23 cellular contexts compared by ENCODE assay signal in genomic region chr5:159304961-159305595, GRCh38. TPM values are rescaled to one million over a fixed set of nuclear protein-coding genes. Genes with fewer than 3 reads are reported as not detected.
"Had no signal": no experiment of that assay in that cellular context is flagged by ENCODE, and none has a peak within 500 bp of the region (broad histone marks: within the 10 kb centered on the region; RNA-seq: fewer than 3 reads in every experiment).

No MANE protein-coding gene starts in this region.

- H3K4me3 ChIP-seq: dorsolateral prefrontal cortex, heart left ventricle, lung, neural progenitor cell, ovary, tibial nerve, uterus had no signal

- H3K4me3 Mint-ChIP-seq: activated naive CD8-positive, alpha-beta T cell treated with anti-CD3 and anti-CD28 coated beads for 36 hours; endodermal cell; neural progenitor cell; stimulated activated naive B cell treated with anti-CD40 and anti-IgM and Interleukin-4, amounts not matched to agents 10 μg/mL and 1 μg/mL and 100 μg/mL, for 72 hours; T-cell had no signal

- H3K4me1 ChIP-seq: heart left ventricle, neural progenitor cell, tibial nerve, uterus had no signal

- H3K4me1 Mint-ChIP-seq: activated naive CD8-positive, alpha-beta T cell treated with anti-CD3 and anti-CD28 coated beads for 36 hours; neural progenitor cell had no signal

- H3K27me3 Mint-ChIP-seq: stimulated activated naive B cell treated with anti-CD40 and anti-IgM and Interleukin-4, amounts not matched to agents 10 μg/mL and 1 μg/mL and 100 μg/mL, for 72 hours had no signal

- H3K9me3 ChIP-seq: ovary, uterus had no signal

- ATAC-seq: activated CD4-positive, CD25-positive, alpha-beta regulatory T cell treated with anti-CD3 and anti-CD28 coated beads, Interleukin-2, amount 50 U/mL, for 24 hours; heart left ventricle; stimulated activated naive B cell treated with anti-CD40 and anti-IgM and Interleukin-4, amounts not matched to agents 10 μg/mL and 1 μg/mL and 100 μg/mL, for 72 hours; T-cell had no signal

- H3K36me3 ChIP-seq: heart left ventricle, neural progenitor cell, ovary, tibial nerve, uterus had no signal

- H3K27me3 ChIP-seq: ovary, uterus had no signal

- H3K27ac Mint-ChIP-seq: activated naive CD8-positive, alpha-beta T cell treated with anti-CD3 and anti-CD28 coated beads for 36 hours; endodermal cell; neural progenitor cell; stimulated activated naive B cell treated with anti-CD40 and anti-IgM and Interleukin-4, amounts not matched to agents 10 μg/mL and 1 μg/mL and 100 μg/mL, for 72 hours; T-cell had no signal

- H3K36me3 Mint-ChIP-seq: neural progenitor cell had no signal

- DNase-seq: activated CD4-positive, alpha-beta T cell treated with anti-CD3 and anti-CD28 coated beads, Interleukin-2, amount 50 U/mL, for 1 hour; activated CD8-positive, alpha-beta memory T cell treated with anti-CD3 and anti-CD28 coated beads for 24 hours; activated gamma-delta T cell treated with Interleukin-2 at 50 U/mL for 16 hours; activated naive CD8-positive, alpha-beta T cell treated with anti-CD3 and anti-CD28 coated beads for 36 hours; anterior cingulate cortex; dorsolateral prefrontal cortex; endodermal cell; erythroblast; heart left ventricle; ovary; stimulated activated CD4-positive, alpha-beta T cell treated with anti-CD3 and anti-CD28 coated beads, Interleukin-2, amount 100 ng/mL, for 48 hours; stimulated activated naive B cell treated with anti-CD40 and anti-IgM and Interleukin-4, amounts not matched to agents 10 μg/mL and 1 μg/mL and 100 μg/mL, for 72 hours; T-cell; T-helper 9 cell; uterus had no signal

- H3K27ac ChIP-seq: dorsolateral prefrontal cortex, heart left ventricle, neural progenitor cell, ovary, tibial nerve, uterus had no signal

RNA-seq across cellular contexts. Expression of gene IL12B, which starts 25.2 kb away (rescaled TPM):
- total RNA-seq: activated naive CD8-positive, alpha-beta T cell treated with anti-CD3 and anti-CD28 coated beads for 36 hours; chondrocyte; dorsolateral prefrontal cortex; endodermal cell; frontal cortex; heart left ventricle; ovary; pulmonary artery endothelial cell; subcutaneous adipose tissue; T-cell; tibial nerve; uterus had no signal
- polyA plus RNA-seq: heart left ventricle, ovary had no signal
